Comparison of ENCODE assay signal across 11 cellular contexts in genomic region chr11:47854667-47855066, GRCh38. TPM values are rescaled to one million over a fixed set of nuclear protein-coding genes. Genes with fewer than 3 reads are reported as not detected.
A peak's percentile ranks its signal among the peaks of the same experiment; 100 is the strongest.
DNase-seq lines count a peak whose midpoint lies in the region; ATAC-seq and TF ChIP-seq lines count a peak whose summit lies in the region.
"Had no signal": no experiment of that assay in that cellular context is flagged by ENCODE, and none has a peak within 500 bp of the region (broad histone marks: within the 10 kb centered on the region; RNA-seq: fewer than 3 reads in every experiment).

No MANE protein-coding gene starts in this region.

- H3K4me1 Mint-ChIP-seq in T-helper 17 cell (peaks cover 31% of the 10 kb centered on the region), Caco-2 (ENCODE audit: low read depth, unreplicated experiment) (no peaks in the 10 kb centered on the region)

- TF ChIP-seq CTCF in spleen (IDR thresholded peaks at IDR 0.05 in 8 of 11, conservative IDR thresholded peaks at IDR 0.05 in 3 of 11) (no peak), Caco-2 (IDR thresholded peaks at IDR 0.05; ENCODE audit: insufficient read depth in 1 of 2, low read depth in 1 of 2, low read length in 1 of 2, severe bottlenecking in 1 of 2, unreplicated experiment in 1 of 2) (no peak)

- ATAC-seq in GM18868 (IDR thresholded peaks at IDR 0.05; ENCODE audit: unreplicated experiment) (peak; percentile 50), GM21528 (IDR thresholded peaks at IDR 0.05; ENCODE audit: low FRiP score, unreplicated experiment) (peak; percentile 42), HG03354 (IDR thresholded peaks at IDR 0.05; ENCODE audit: poor library complexity, severe bottlenecking, unreplicated experiment) (peak; percentile 46), T-helper 17 cell (no peak)
- ATAC-seq: activated CD8-positive, alpha-beta T cell treated with anti-CD3 and anti-CD28 coated beads for 36 hours had no signal

- WGBS in spleen, 5 donors = 46 to 65% (median 54%) methylated on average over 3 of the region's 3 CpGs

- POLR2A ChIA-PET in Caco-2 (lab: Charles Lee) = no interaction called here

- no peaks in the 10 kb centered on the region for H3K9me3 Mint-ChIP-seq in Caco-2 (ENCODE audit: unreplicated experiment)
- H3K9me3 Mint-ChIP-seq: activated CD8-positive, alpha-beta T cell treated with anti-CD3 and anti-CD28 coated beads for 36 hours; activated naive CD8-positive, alpha-beta T cell treated with anti-CD3 and anti-CD28 coated beads for 36 hours had no signal

- H3K36me3 ChIP-seq in spleen (no peaks in the 10 kb centered on the region), Caco-2 (ENCODE audit: control insufficient read depth, insufficient read depth, low read length) (no peaks in the 10 kb centered on the region)

- H3K4me1 ChIP-seq in spleen = peaks cover 27 to 100% (median 81%) of the 10 kb centered on the region in 6 donors
- H3K4me1 ChIP-seq in Caco-2 = peaks cover 1% of the 10 kb centered on the region; the same call in 1 of the 2 replicates

- CTCF ChIA-PET in Caco-2 (lab: Charles Lee) = no interaction called here

- no peaks in the 10 kb centered on the region for H3K27me3 Mint-ChIP-seq in T-helper 17 cell
- H3K27me3 Mint-ChIP-seq in Caco-2 (ENCODE audit: insufficient read depth, unreplicated experiment) = no peaks in the 10 kb centered on the region
- H3K27me3 Mint-ChIP-seq: activated CD8-positive, alpha-beta T cell treated with anti-CD3 and anti-CD28 coated beads for 36 hours; activated naive CD8-positive, alpha-beta T cell treated with anti-CD3 and anti-CD28 coated beads for 36 hours had no signal

- intact Hi-C loops in spleen (cut with DNase I; ENCODE audit: low total_unique reads) = loop anchor here (10.0 kb wide), 1 partner anchor 60 kb away; no protein-coding TSS in a partner anchor
- intact Hi-C loops in Caco-2 (cut with micrococcal nuclease; ENCODE audit: unreplicated experiment) = loop anchor here (5.0 to 10.0 kb wide), 4 partner anchors 210 to 480 kb away; partner anchors contain the start of genes MTCH2 and SPI1

- no TSS peak for BruUV-seq in Caco-2 (replicated peaks; lab: Mats Ljungman, UMichigan)

- H3K4me3 ChIP-seq in spleen = no peak overlapping the region
- H3K4me3 ChIP-seq in Caco-2 (ENCODE audit: low read depth, low read length) = no peak overlapping the region

- H3K36me3 Mint-ChIP-seq in T-helper 17 cell (ENCODE audit: low read depth) = peaks cover 2% of the 10 kb centered on the region
- no peaks in the 10 kb centered on the region for H3K36me3 Mint-ChIP-seq in Caco-2 (ENCODE audit: insufficient read depth, unreplicated experiment)
- H3K36me3 Mint-ChIP-seq: activated naive CD8-positive, alpha-beta T cell treated with anti-CD3 and anti-CD28 coated beads for 36 hours had no signal

- no peak for DNase-seq in spleen
- DNase-seq in T-helper 17 cell = no peak
- DNase-seq in Caco-2 = no peak
- no peak for DNase-seq in SHP77 (lab: John Stamatoyannopoulos, UW)
- DNase-seq: activated CD8-positive, alpha-beta T cell treated with anti-CD3 and anti-CD28 coated beads for 36 hours; activated naive CD8-positive, alpha-beta T cell treated with anti-CD3 and anti-CD28 coated beads for 36 hours; DMS153; NCI-H1436 treated with DMSO at 0.1 percent for 48 hours had no signal

- H3K27ac Mint-ChIP-seq in T-helper 17 cell = no peak overlapping the region
- no peak overlapping the region for H3K27ac Mint-ChIP-seq in Caco-2 (ENCODE audit: unreplicated experiment)
- H3K27ac Mint-ChIP-seq: activated CD8-positive, alpha-beta T cell treated with anti-CD3 and anti-CD28 coated beads for 36 hours; activated naive CD8-positive, alpha-beta T cell treated with anti-CD3 and anti-CD28 coated beads for 36 hours had no signal

- no peak for TF ChIP-seq POLR2A in spleen (IDR thresholded peaks at IDR 0.05)

- no peaks in the 10 kb centered on the region for H3K9me3 ChIP-seq in spleen
- no peaks in the 10 kb centered on the region for H3K9me3 ChIP-seq in T-helper 17 cell (ENCODE audit: control insufficient read depth, low read length, poor library complexity, severe bottlenecking)
- no peaks in the 10 kb centered on the region for H3K9me3 ChIP-seq in Caco-2

- peak overlapping the region in 5 of 8 donors; percentile 20 to 55 (median 49) for H3K27ac ChIP-seq in spleen

- H3K4me3 Mint-ChIP-seq in T-helper 17 cell (no peak overlapping the region), Caco-2 (ENCODE audit: unreplicated experiment) (no peak overlapping the region)
- H3K4me3 Mint-ChIP-seq: activated CD8-positive, alpha-beta T cell treated with anti-CD3 and anti-CD28 coated beads for 36 hours; activated naive CD8-positive, alpha-beta T cell treated with anti-CD3 and anti-CD28 coated beads for 36 hours had no signal

- H3K27me3 ChIP-seq in spleen (replicated peaks in 1 of 7) (no peaks in the 10 kb centered on the region), Caco-2 (replicated peaks; ENCODE audit: control insufficient read depth, insufficient read depth, low read length) (no peaks in the 10 kb centered on the region)

RNA-seq across cellular contexts. Expression of gene NUP160, which starts 6.5 kb away (rescaled TPM):
- total RNA-seq in spleen (10 to 100 TPM; 39.8 to 54.8 (median 46.9) TPM), T-helper 17 cell (10 to 100 TPM; 50.0 to 54.6 TPM), Caco-2 (2022) (72.9 and 74.7 TPM in 2 replicates)
- polyA plus RNA-seq in spleen = 10 to 100 TPM; 16.0 to 20.3 (median 16.0) TPM
